Comparison of ENCODE assay signal across 16 cellular contexts in genomic region chr12:58171914-58172313, GRCh38.
DNase-seq lines count a peak whose midpoint lies in the region; ATAC-seq and TF ChIP-seq lines count a peak whose summit lies in the region.
"Had no signal": no experiment of that assay in that cellular context is flagged by ENCODE, and none has a peak within 500 bp of the region (broad histone marks: within the 10 kb centered on the region; RNA-seq: fewer than 3 reads in every experiment).

No MANE protein-coding gene starts in this region.

- H3K4me1 ChIP-seq in esophagus muscularis mucosa = peaks cover 0 to 54% (median 44%) of the 10 kb centered on the region in 4 donors
- H3K4me1 ChIP-seq: vagina had no signal

- intact Hi-C loops in left ventricle myocardium superior (cut with micrococcal nuclease) = no loop called here
- intact Hi-C loops in cardiac septum (cut with DNase I) = no loop called here
- intact Hi-C loops in esophagus muscularis mucosa (cut with DNase I) = loop anchor here (10.0 kb wide), 1 partner anchor 123 kb away; no protein-coding TSS in a partner anchor

- peak overlapping the region; percentile 84 to 90 (median 87) for H3K27ac Mint-ChIP-seq in nephron
- H3K27ac Mint-ChIP-seq: activated naive CD8-positive, alpha-beta T cell treated with anti-CD3 and anti-CD28 coated beads, Interleukin-2, amount 10 ng/mL, durations not matched to agents 7 days and 5 days had no signal

- no peaks in the 10 kb centered on the region for H3K36me3 ChIP-seq in esophagus muscularis mucosa
- H3K36me3 ChIP-seq: vagina had no signal

- peak; percentile 47 for ATAC-seq in left ventricle myocardium superior
- no peak for ATAC-seq in HG03045 (IDR thresholded peaks at IDR 0.05; ENCODE audit: unreplicated experiment)

- peak overlapping the region; percentile 20 to 60 (median 56) for H3K27ac ChIP-seq in esophagus muscularis mucosa (replicated peaks in 1 of 4)
- H3K27ac ChIP-seq: vagina had no signal

- whole genome bisulfite sequencing in esophagus muscularis mucosa = 18% methylated on average over 2 of the region's 2 CpGs

- peaks cover 30% of the 10 kb centered on the region for H3K4me1 Mint-ChIP-seq in nephron
- H3K4me1 Mint-ChIP-seq: activated naive CD8-positive, alpha-beta T cell treated with anti-CD3 and anti-CD28 coated beads, Interleukin-2, amount 10 ng/mL, durations not matched to agents 7 days and 5 days had no signal

- TF ChIP-seq CTCF in esophagus muscularis mucosa (IDR thresholded peaks at IDR 0.05) (no peak), nephron (IDR thresholded peaks at IDR 0.05; ENCODE audit: unreplicated experiment in 3 of 3) (no peak)

- H3K4me3 ChIP-seq in esophagus muscularis mucosa = no peak overlapping the region
- H3K4me3 ChIP-seq: vagina had no signal

- peaks cover 4% of the 10 kb centered on the region for H3K27me3 Mint-ChIP-seq in nephron (ENCODE audit: low read depth)

- H3K9me3 ChIP-seq in esophagus muscularis mucosa = no peaks in the 10 kb centered on the region
- H3K9me3 ChIP-seq: vagina had no signal

- DNase-seq in left ventricle myocardium superior (no peak), cardiac septum (ENCODE audit: low spot score) (no peak), esophagus muscularis mucosa (ENCODE audit: extremely low spot score) (no peak)
- no peak for DNase-seq in stimulated activated CD4-positive, alpha-beta T cell treated with anti-CD3 and anti-CD28 coated beads, Interleukin-4, amount 100 ng/mL, for 1 hour
- DNase-seq in activated effector memory CD4-positive, alpha-beta T cell treated with anti-CD3 and anti-CD28 coated beads, Interleukin-2, amount 50 U/mL, for 16 hours = no peak
- DNase-seq in stimulated activated CD4-positive, alpha-beta T cell treated with anti-CD3 and anti-CD28 coated beads, Interleukin-1b, Interleukin-23, amount 100 ng/mL, for 48 hours = no peak
- DNase-seq: activated CD4-positive, CD25-positive, alpha-beta regulatory T cell treated with anti-CD3 and anti-CD28 coated beads, Interleukin-2, amount 50 U/mL, for 72 hours; activated naive CD8-positive, alpha-beta T cell treated with anti-CD3 and anti-CD28 coated beads, Interleukin-2, amount 10 ng/mL, durations not matched to agents 7 days and 5 days; glutamatergic neuron; MM.1S; RPMI8226; stimulated activated CD4-positive, alpha-beta T cell treated with anti-CD3 and anti-CD28 coated beads, Interleukin-2, amount 100 ng/mL, for 48 hours; T-helper 1 cell had no signal

- H3K9me3 Mint-ChIP-seq in nephron = no peaks in the 10 kb centered on the region
- H3K9me3 Mint-ChIP-seq: activated naive CD8-positive, alpha-beta T cell treated with anti-CD3 and anti-CD28 coated beads, Interleukin-2, amount 10 ng/mL, durations not matched to agents 7 days and 5 days had no signal

- no peak overlapping the region for H3K4me3 Mint-ChIP-seq in nephron
- H3K4me3 Mint-ChIP-seq: activated naive CD8-positive, alpha-beta T cell treated with anti-CD3 and anti-CD28 coated beads, Interleukin-2, amount 10 ng/mL, durations not matched to agents 7 days and 5 days had no signal

- no peak for TF ChIP-seq EP300 in esophagus muscularis mucosa (IDR thresholded peaks at IDR 0.05)

- H3K36me3 Mint-ChIP-seq in nephron (ENCODE audit: low read depth) = peaks cover 5% of the 10 kb centered on the region
- H3K36me3 Mint-ChIP-seq: activated naive CD8-positive, alpha-beta T cell treated with anti-CD3 and anti-CD28 coated beads, Interleukin-2, amount 10 ng/mL, durations not matched to agents 7 days and 5 days had no signal

- H3K27me3 ChIP-seq in esophagus muscularis mucosa = no peaks in the 10 kb centered on the region
- H3K27me3 ChIP-seq: vagina had no signal

- TF ChIP-seq POLR2A in esophagus muscularis mucosa (IDR thresholded peaks at IDR 0.05; ENCODE audit: low read depth) = no peak
